16 cellular contexts compared by ENCODE assay signal in genomic region chr4:9996319-9997110, GRCh38. TPM values are rescaled to one million over a fixed set of nuclear protein-coding genes. Genes with fewer than 3 reads are reported as not detected.
DNase-seq lines count a peak whose midpoint lies in the region; ATAC-seq, FAIRE-seq and TF ChIP-seq lines count a peak whose summit lies in the region.
"Had no signal": no experiment of that assay in that cellular context is flagged by ENCODE, and none has a peak within 500 bp of the region (broad histone marks: within the 10 kb centered on the region; RNA-seq: fewer than 3 reads in every experiment).

No MANE protein-coding gene starts in this region.

- intact Hi-C loops in HepG2 (cut with micrococcal nuclease; ENCODE audit: unreplicated experiment) (no loop called here), upper lobe of right lung (cut with DNase I) (no loop called here)

- TF ChIP-seq EP300 in HepG2 (IDR thresholded peaks at IDR 0.05; ENCODE audit: low read depth in 2 of 2, low read length in 2 of 2) (no peak), HepG2 (CRISPR knock-in tag; IDR thresholded peaks at IDR 0.05; ENCODE audit: borderline replicate concordance) (no peak)

- H3K4me1 Mint-ChIP-seq in activated CD8-positive, alpha-beta memory T cell treated with anti-CD3 and anti-CD28 coated beads, Interleukin-2, amount 10 ng/mL, durations not matched to agents 7 days and 5 days, result peaks cover 57% of the 10 kb centered on the region

- 83% methylated on average over 6 of the region's 6 CpGs for WGBS in HepG2 (ENCODE audit: low lambda C conversion rate)

- POLR2A ChIA-PET in HepG2 (lab: Yijun Ruan, JAX), result no interaction called here

- H3K27me3 Mint-ChIP-seq in activated CD8-positive, alpha-beta memory T cell treated with anti-CD3 and anti-CD28 coated beads, Interleukin-2, amount 10 ng/mL, durations not matched to agents 7 days and 5 days, result peaks cover 3% of the 10 kb centered on the region

- in situ Hi-C loops in brain microvascular endothelial cell (cut with HindIII; ENCODE audit: low pct_ligation_motif_present, low sequenced_read_pairs), result no loop called here
- in situ Hi-C loops in HepG2 (cut with HindIII; ENCODE audit: extremely low pct_ligation_motif_present, low pct_unique_long_range_greater_than_20kb), result no loop called here

- H2AFZ ChIP-seq in HepG2 (ENCODE audit: low read length), result no peak overlapping the region

- no peak for TF ChIP-seq CTCF in brain microvascular endothelial cell (IDR thresholded peaks at IDR 0.05; ENCODE audit: low read depth, low read length, missing control alignments)
- no peak for TF ChIP-seq CTCF in HepG2 (CRISPR knock-in tag; IDR thresholded peaks at IDR 0.05)
- TF ChIP-seq CTCF in upper lobe of right lung (IDR thresholded peaks at IDR 0.05), result no peak

- no peak overlapping the region for H3K9ac ChIP-seq in HepG2 (ENCODE audit: insufficient read depth, low read depth, low read length)

- BruUV-seq in HepG2 (replicated peaks; lab: Mats Ljungman, UMichigan), result no TSS peak

- H3K4me3 Mint-ChIP-seq in activated CD8-positive, alpha-beta memory T cell treated with anti-CD3 and anti-CD28 coated beads, Interleukin-2, amount 10 ng/mL, durations not matched to agents 7 days and 5 days, result no peak overlapping the region

- no peak overlapping the region for H3K4me2 ChIP-seq in HepG2 (ENCODE audit: low read depth, low read length)

- H4K20me1 ChIP-seq in HepG2 (ENCODE audit: insufficient read depth, low read length), result peaks cover 25% of the 10 kb centered on the region

- TF ChIP-seq RAD21 in HepG2 (CRISPR knock-in tag; IDR thresholded peaks at IDR 0.05), result no peak

- CTCF ChIA-PET in activated CD8-positive, alpha-beta memory T cell treated with anti-CD3 and anti-CD28 coated beads, Interleukin-2, amount 10 ng/mL, durations not matched to agents 7 days and 5 days (lab: Charles Lee), result interaction anchor here (1.3 kb wide), 1 partner anchor 18 kb away, joined by 5 read pairs; no protein-coding TSS in a partner anchor
- CTCF ChIA-PET in HepG2 (lab: Yijun Ruan, JAX; ENCODE audit: low intra/inter-chr PET ratio, low total read pairs), result no interaction called here

- peaks cover 16% of the 10 kb centered on the region for H3K36me3 Mint-ChIP-seq in activated CD8-positive, alpha-beta memory T cell treated with anti-CD3 and anti-CD28 coated beads, Interleukin-2, amount 10 ng/mL, durations not matched to agents 7 days and 5 days

- FAIRE-seq in HepG2 (lab: Jason Lieb, UNC), result no peak

- H3K9me3 ChIP-seq in HepG2 (ENCODE audit: low read length) (no peaks in the 10 kb centered on the region), upper lobe of right lung (no peaks in the 10 kb centered on the region)

- DNase-seq in activated CD8-positive, alpha-beta memory T cell treated with anti-CD3 and anti-CD28 coated beads, Interleukin-2, amount 10 ng/mL, durations not matched to agents 7 days and 5 days, result peak; percentile 40
- no peak for DNase-seq in activated CD8-positive, alpha-beta memory T cell treated with anti-CD3 and anti-CD28 coated beads, Interleukin-2, amount 50 U/mL, for 4 hours
- DNase-seq in brain microvascular endothelial cell (peak; percentile 43), HepG2 (ENCODE audit: low spot score) (no peak), upper lobe of right lung (no peak), cerebellar cortex (ENCODE audit: low spot score) (no peak), NCI-H2196 treated with DMSO at 0.1 percent for 48 hours (lab: John Stamatoyannopoulos, UW; ENCODE audit: unreplicated experiment) (no peak)
- DNase-seq in stimulated activated CD4-positive, alpha-beta T cell treated with anti-CD3 and anti-CD28 coated beads, Interleukin-12 subunit alpha, Interleukin-12 subunit beta, amount 100 ng/mL, for 4 hours, result no peak
- DNase-seq: activated CD4-positive, alpha-beta T cell treated with anti-CD3 and anti-CD28 coated beads, Interleukin-2, amount 50 U/mL, for 48 hours; NCI-H2029 treated with DMSO at 0.1 percent for 48 hours; NCI-H526; retina; stimulated activated CD4-positive, alpha-beta T cell treated with anti-CD3 and anti-CD28 coated beads, Interleukin-2, amount 100 ng/mL, for 48 hours had no signal

- no peak for ATAC-seq in activated CD8-positive, alpha-beta memory T cell treated with anti-CD3 and anti-CD28 coated beads, Interleukin-2, amount 10 ng/mL, durations not matched to agents 7 days and 5 days
- ATAC-seq in HepG2 (peak; percentile 76), upper lobe of right lung (peak; percentile 31)
- ATAC-seq: Panc1 had no signal

- peaks cover 3% of the 10 kb centered on the region for H3K9me3 Mint-ChIP-seq in activated CD8-positive, alpha-beta memory T cell treated with anti-CD3 and anti-CD28 coated beads, Interleukin-2, amount 10 ng/mL, durations not matched to agents 7 days and 5 days (ENCODE audit: low read depth)

- TF ChIP-seq POLR2A in HepG2 (IDR thresholded peaks at IDR 0.05; ENCODE audit: insufficient read depth in 1 of 2, low read depth in 2 of 2, low read length in 2 of 2), result no peak

- peak overlapping the region; percentile 34 for H3K27ac Mint-ChIP-seq in activated CD8-positive, alpha-beta memory T cell treated with anti-CD3 and anti-CD28 coated beads, Interleukin-2, amount 10 ng/mL, durations not matched to agents 7 days and 5 days

- H3K36me3 ChIP-seq in brain microvascular endothelial cell (replicated peaks) (no peaks in the 10 kb centered on the region), HepG2 (replicated peaks in 1 of 2; ENCODE audit: control insufficient read depth in 1 of 2, insufficient read depth in 2 of 2, low read length in 2 of 2) (peaks cover 28 to 77% of the 10 kb centered on the region in 2 experiments), upper lobe of right lung (no peaks in the 10 kb centered on the region)

- H3K4me3 ChIP-seq in brain microvascular endothelial cell (ENCODE audit: low read depth, low read length), result no peak overlapping the region
- no peak overlapping the region for H3K4me3 ChIP-seq in HepG2 (replicated peaks in 1 of 3; ENCODE audit: insufficient read depth in 1 of 3, low read depth in 2 of 3, low read length in 3 of 3)
- no peak overlapping the region for H3K4me3 ChIP-seq in upper lobe of right lung
- H3K4me3 ChIP-seq: tibial nerve had no signal

- H3K27me3 ChIP-seq in brain microvascular endothelial cell (replicated peaks) (no peaks in the 10 kb centered on the region), HepG2 (ENCODE audit: control insufficient read depth in 1 of 2, insufficient read depth in 2 of 2, low read length in 2 of 2) (no peaks in the 10 kb centered on the region), upper lobe of right lung (no peaks in the 10 kb centered on the region)
- H3K27me3 ChIP-seq: tibial nerve had no signal

- H3K79me2 ChIP-seq in HepG2 (ENCODE audit: insufficient read depth, low read length), result peaks cover 58% of the 10 kb centered on the region

- H3K4me1 ChIP-seq in HepG2 (ENCODE audit: insufficient read depth, low read length) (peaks cover 58% of the 10 kb centered on the region), upper lobe of right lung (peaks cover 7% of the 10 kb centered on the region)

- H3K27ac ChIP-seq in brain microvascular endothelial cell (no peak overlapping the region), HepG2 (ENCODE audit: extremely low read length, insufficient read depth, low read length) (peak overlapping the region; percentile 31), upper lobe of right lung (no peak overlapping the region)
- H3K27ac ChIP-seq: tibial nerve had no signal

TF ChIP-seq in HepG2, 621 proteins besides CTCF, POLR2A, EP300 and RAD21 (continues in another document):
- TF ChIP-seq HDAC1 (CRISPR knock-in tag; IDR thresholded peaks at IDR 0.05) (0 out of 2 replicates have a peak, but pooled peaks have one; percentile 27), RORA (CRISPR knock-in tag; IDR thresholded peaks at IDR 0.05) (no peak), MEIS2 (CRISPR knock-in tag; IDR thresholded peaks at IDR 0.05) (no peak), CBFB (CRISPR knock-in tag; IDR thresholded peaks at IDR 0.05) (no peak), HNF4A (CRISPR knock-in tag; IDR thresholded peaks at IDR 0.05) (peak; percentile 55), MED8 (CRISPR knock-in tag; IDR thresholded peaks at IDR 0.05; ENCODE audit: insufficient replicate concordance) (no peak), XRCC5 (optimal IDR thresholded peaks at IDR 0.05; ENCODE audit: low read length) (peak; percentile 34), FOSL2 (CRISPR knock-in tag; IDR thresholded peaks at IDR 0.05) (peak; percentile 75), FOXA3 (CRISPR knock-in tag; IDR thresholded peaks at IDR 0.05) (peak; percentile 16; the same call in 1 of the 2 replicates)

RNA-seq across cellular contexts. Expression of gene SLC2A9, which starts 24.8 kb away (rescaled TPM):
- 1 to 10 TPM; 1.4 to 3.8 TPM for total RNA-seq in activated CD8-positive, alpha-beta memory T cell treated with anti-CD3 and anti-CD28 coated beads, Interleukin-2, amount 10 ng/mL, durations not matched to agents 7 days and 5 days
- total RNA-seq in HepG2 (2016; rRNA removed; fragmentation: Illumina TruSeq; extraction: Trizol) (19.9 and 36.2 TPM in 2 replicates), upper lobe of right lung (19.0 TPM)
- total RNA-seq in HepG2 (2016; cell fraction: cytosol; rRNA removed; fragmentation: Illumina TruSeq; extraction: Trizol; ENCODE audit: low read depth), result 11.2 and 13.2 TPM in 2 replicates
- 20.2 and 36.6 TPM in 2 replicates for total RNA-seq in HepG2 (2016; cell fraction: insoluble cytoplasmic fraction; rRNA removed; fragmentation: Illumina TruSeq; extraction: Trizol)
- 16.6 and 18.8 TPM in 2 replicates for total RNA-seq in HepG2 (2016; cell fraction: membrane; rRNA removed; fragmentation: Illumina TruSeq; extraction: Trizol)
- 46.8 and 63.5 TPM in 2 replicates for total RNA-seq in HepG2 (2016; cell fraction: nucleus; rRNA removed; fragmentation: Illumina TruSeq; extraction: Trizol)
- 42.3 and 51.0 TPM in 2 replicates for polyA plus RNA-seq in HepG2 (2011; rRNA removed)
- polyA plus RNA-seq in HepG2 (2011; cell fraction: cytosol; rRNA removed), result 40.4 and 40.5 TPM in 2 replicates
- 78.3 and 78.9 TPM in 2 replicates for polyA plus RNA-seq in HepG2 (2011; cell fraction: nucleus; rRNA removed)
- 38.0 and 55.5 TPM in 2 replicates for polyA plus RNA-seq in HepG2 (2012)
- 5.7 and 8.5 TPM in 2 replicates for polyA plus RNA-seq in HepG2 (2016; cell fraction: cytosol; fragmentation: Illumina TruSeq; extraction: Trizol; ENCODE audit: low read depth)
- polyA plus RNA-seq in HepG2 (2016; cell fraction: insoluble cytoplasmic fraction; fragmentation: Illumina TruSeq; extraction: Trizol; ENCODE audit: low read depth), result 16.8 and 19.2 TPM in 2 replicates
- 11.8 and 13.9 TPM in 2 replicates for polyA plus RNA-seq in HepG2 (2016; cell fraction: membrane; fragmentation: Illumina TruSeq; extraction: Trizol; ENCODE audit: low read depth)
- 32.8 and 34.3 TPM in 2 replicates for polyA plus RNA-seq in HepG2 (2016; cell fraction: nucleus; fragmentation: Illumina TruSeq; extraction: Trizol; ENCODE audit: insufficient read depth, low read depth)
- polyA minus RNA-seq in HepG2 (2011; rRNA and poly(A)+ RNA removed; ENCODE audit: low replicate concordance), result 0.09 and 127 TPM in 2 replicates
- 35.6 and 44.8 TPM in 2 replicates for polyA minus RNA-seq in HepG2 (2011; cell fraction: cytosol; rRNA and poly(A)+ RNA removed)
- polyA minus RNA-seq in HepG2 (2011; cell fraction: nucleus; rRNA and poly(A)+ RNA removed), result 124 and 142 TPM in 2 replicates
- polyA plus RNA-seq: neural cell had no signal

Comparison
In these comparisons a context has a peak if more than half of its experiments do, and no peak if none do; other contexts are left out.
1. DNase-seq: peak in activated CD8-positive, alpha-beta memory T cell treated with anti-CD3 and anti-CD28 coated beads, Interleukin-2, amount 10 ng/mL, durations not matched to agents 7 days and 5 days (single experiment) and brain microvascular endothelial cell (single experiment); none in activated CD8-positive, alpha-beta memory T cell treated with anti-CD3 and anti-CD28 coated beads, Interleukin-2, amount 50 U/mL, for 4 hours (single experiment), HepG2 (single experiment), upper lobe of right lung (single experiment), cerebellar cortex (single experiment), NCI-H2196 treated with DMSO at 0.1 percent for 48 hours (single experiment) and stimulated activated CD4-positive, alpha-beta T cell treated with anti-CD3 and anti-CD28 coated beads, Interleukin-12 subunit alpha, Interleukin-12 subunit beta, amount 100 ng/mL, for 4 hours (single experiment).